Comparison of ENCODE assay signal across 8 cellular contexts in the genomic region with DNA sequence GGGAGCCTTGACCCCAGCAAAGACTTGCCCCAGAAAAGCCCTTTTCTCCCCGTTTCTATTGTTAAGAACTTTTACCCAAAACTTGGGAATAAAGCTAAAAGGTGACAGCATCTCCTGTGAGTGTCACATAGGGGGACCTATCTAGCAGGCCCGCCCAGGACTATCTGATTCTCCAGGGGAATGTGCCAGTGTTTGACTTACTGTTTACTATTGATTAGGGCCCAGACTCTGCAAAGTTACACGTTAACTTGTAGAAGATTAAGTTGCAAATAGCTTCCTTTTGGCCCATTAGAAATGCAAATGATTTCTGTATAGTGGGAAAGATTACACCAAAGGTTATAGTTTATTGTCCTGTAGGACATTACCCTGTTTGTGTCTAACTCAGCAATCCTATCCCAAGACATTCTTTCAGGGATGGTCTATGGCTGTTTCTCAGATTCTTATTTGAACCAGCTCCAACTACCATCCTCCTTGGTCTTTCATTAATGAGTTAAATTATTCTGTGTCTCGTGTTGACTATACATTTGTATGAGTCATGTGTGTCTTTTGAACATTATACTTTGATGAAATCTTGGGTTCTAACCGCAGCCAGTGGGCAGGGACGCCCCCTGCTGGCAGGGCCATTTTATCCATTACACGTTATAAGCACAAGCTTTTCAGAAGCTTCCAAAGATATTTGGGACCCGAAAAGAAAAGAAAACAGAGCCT.
DNase-seq lines count a peak whose midpoint lies in the region; ATAC-seq, FAIRE-seq and TF ChIP-seq lines count a peak whose summit lies in the region.

No MANE protein-coding gene starts in this region.

- H2BK20ac ChIP-seq in IMR-90 (ENCODE audit: low read depth, low read length): no peak overlapping the region

- no peak overlapping the region for H3K18ac ChIP-seq in IMR-90 (ENCODE audit: low read depth, low read length)

- in situ Hi-C loops in IMR-90 (cut with MboI; ENCODE audit: low sequenced_read_pairs) (no loop called here), K562 (cut with MboI) (no loop called here)

- H2BK15ac ChIP-seq in IMR-90 (ENCODE audit: low read depth, low read length): no peak overlapping the region

- H3K79me1 ChIP-seq in IMR-90 (ENCODE audit: low read depth in 1 of 2, low read length in 2 of 2): no peaks in the 10 kb centered on the region

- H3K4me2 ChIP-seq in IMR-90 (ENCODE audit: low read depth, low read length) (no peak overlapping the region), K562 (ENCODE audit: insufficient read depth, low read length) (no peak overlapping the region)

- H2AFZ ChIP-seq in IMR-90 (replicated peaks; ENCODE audit: low read length, poor library complexity) (no peak overlapping the region), K562 (ENCODE audit: low read depth, low read length) (no peak overlapping the region)

- no peaks in the 10 kb centered on the region for H3K9me1 ChIP-seq in IMR-90 (ENCODE audit: insufficient read depth, low read length)
- H3K9me1 ChIP-seq in K562 (ENCODE audit: control insufficient read depth, insufficient read depth, low read length): no peaks in the 10 kb centered on the region

- POLR2A ChIA-PET in IMR-90 (lab: Charles Lee; ENCODE audit: unreplicated experiment) (no interaction called here), K562 (lab: Yijun Ruan, JAX) (interaction anchor here (0.6 to 1.5 kb wide), 4 partner anchors 12 to 604 kb away, joined by 3 to 4 read pairs (median 4); no protein-coding TSS in a partner anchor)

- H3K27me3 ChIP-seq in IMR-90 (ENCODE audit: control insufficient read depth, insufficient read depth, low read length) (no peaks in the 10 kb centered on the region), K562 (ENCODE audit: control insufficient read depth in 2 of 2, insufficient read depth in 2 of 2, low read length in 2 of 2) (peaks cover 0 to 8% of the 10 kb centered on the region in 2 experiments; a peak in 1 of 5 replicates), lung (ENCODE audit: control insufficient read depth, insufficient read depth) (no peaks in the 10 kb centered on the region)

- H4K91ac ChIP-seq in IMR-90 (ENCODE audit: insufficient read depth, low read depth, low read length): no peak overlapping the region

- H3K9ac ChIP-seq in IMR-90 (ENCODE audit: low read depth, low read length) (no peak overlapping the region), K562 (ENCODE audit: insufficient read depth in 1 of 2, low read depth in 2 of 2, low read length in 2 of 2) (no peak overlapping the region)

- TF ChIP-seq CTCF in C4-2B (conservative IDR thresholded peaks at IDR 0.05): peak; percentile 90
- peak; percentile 39 for TF ChIP-seq CTCF in IMR-90 (conservative IDR thresholded peaks at IDR 0.05; ENCODE audit: low read depth, low read length)
- TF ChIP-seq CTCF in K562 (IDR thresholded peaks at IDR 0.05 in 2 of 3, conservative IDR thresholded peaks at IDR 0.05 in 1 of 3; ENCODE audit: insufficient read depth in 2 of 3, low read depth in 1 of 3, low read length in 3 of 3): peak; percentile 69 to 74 (median 73)
- TF ChIP-seq CTCF in lung (IDR thresholded peaks at IDR 0.05; ENCODE audit: control extremely low read depth, extremely low read depth): peak; percentile 48

- TF ChIP-seq RAD21 in IMR-90 (IDR thresholded peaks at IDR 0.05; ENCODE audit: low read length) (peak; percentile 33), K562 (CRISPR knock-in tag; conservative IDR thresholded peaks at IDR 0.05 in 1 of 2, IDR thresholded peaks at IDR 0.05 in 1 of 2) (peak; percentile 32 to 64)

- H3K27ac ChIP-seq in C4-2B: no peak overlapping the region
- no peak overlapping the region for H3K27ac ChIP-seq in IMR-90 (ENCODE audit: insufficient read depth, low read length)
- H3K27ac ChIP-seq in K562 (ENCODE audit: extremely low read depth, low read depth, low read length): no peak overlapping the region
- H3K27ac ChIP-seq in lung (ENCODE audit: low read depth in 1 of 2, low read length in 1 of 2): no peak overlapping the region

- TF ChIP-seq POLR2A in IMR-90 (IDR thresholded peaks at IDR 0.05; ENCODE audit: low read depth, low read length) (no peak), K562 (conservative IDR thresholded peaks at IDR 0.05) (no peak)

- no peak overlapping the region for H2AK5ac ChIP-seq in IMR-90 (ENCODE audit: low read depth, low read length)

- no peak overlapping the region for H2BK5ac ChIP-seq in IMR-90 (ENCODE audit: low read depth, low read length, poor library complexity, severe bottlenecking)

- H3K9me3 ChIP-seq in IMR-90 (ENCODE audit: control insufficient read depth, insufficient read depth, low read length) (peaks cover 9% of the 10 kb centered on the region; the same call in 1 of the 2 replicates), K562 (replicated peaks; ENCODE audit: control insufficient read depth, insufficient read depth, low read depth, low read length) (no peaks in the 10 kb centered on the region), lung (ENCODE audit: control insufficient read depth in 2 of 2, insufficient read depth in 1 of 2, low read length in 1 of 2) (peaks cover 0 to 17% of the 10 kb centered on the region in 2 donors)

- H4K5ac ChIP-seq in IMR-90 (ENCODE audit: low read depth, low read length): no peak overlapping the region

- H3K4ac ChIP-seq in IMR-90 (ENCODE audit: low read depth, low read length): no peak overlapping the region

- H3K4me1 ChIP-seq in IMR-90 (ENCODE audit: control insufficient read depth, insufficient read depth, low read length) (no peaks in the 10 kb centered on the region), K562 (replicated peaks in 1 of 2; ENCODE audit: control insufficient read depth in 2 of 2, insufficient read depth in 2 of 2, low read length in 2 of 2) (no peaks in the 10 kb centered on the region), lung (ENCODE audit: control insufficient read depth in 2 of 2, insufficient read depth in 2 of 2, low read length in 2 of 2) (no peaks in the 10 kb centered on the region)

- no peak for TF ChIP-seq EP300 in K562 (IDR thresholded peaks at IDR 0.05; ENCODE audit: low read length)

- BruUV-seq in IMR-90 (replicated peaks; lab: Mats Ljungman, UMichigan) (no TSS peak), K562 (replicated peaks; lab: Mats Ljungman, UMichigan) (no TSS peak)

- intact Hi-C loops in IMR-90 (cut with micrococcal nuclease): loop anchor here (5.0 kb wide), 2 partner anchors 186 to 766 kb away; no protein-coding TSS in a partner anchor
- intact Hi-C loops in K562 (cut with micrococcal nuclease): loop anchor here (2.0 kb wide), 1 partner anchor 184 kb away; no protein-coding TSS in a partner anchor

- H3K36me3 ChIP-seq in IMR-90 (ENCODE audit: control insufficient read depth, insufficient read depth, low read length): no peaks in the 10 kb centered on the region
- H3K36me3 ChIP-seq in K562 (ENCODE audit: control insufficient read depth, insufficient read depth, low read length): no peaks in the 10 kb centered on the region
- no peaks in the 10 kb centered on the region for H3K36me3 ChIP-seq in lung (ENCODE audit: control insufficient read depth in 2 of 2, insufficient read depth in 2 of 2, low read length in 2 of 2)

- no peak overlapping the region for H3K56ac ChIP-seq in IMR-90 (ENCODE audit: extremely low read depth, insufficient read depth, low read length)

- H4K8ac ChIP-seq in IMR-90 (ENCODE audit: low read depth in 2 of 2, low read length in 2 of 2): no peak overlapping the region

- no peak overlapping the region for H3K23ac ChIP-seq in IMR-90 (ENCODE audit: low read depth, low read length)

- no peak overlapping the region for H2BK120ac ChIP-seq in IMR-90 (ENCODE audit: low read depth, low read length)

- H2AK9ac ChIP-seq in IMR-90 (replicated peaks; ENCODE audit: low read depth, low read length, poor library complexity): no peak overlapping the region

- H3K4me3 ChIP-seq in IMR-90 (ENCODE audit: insufficient read depth, low read depth, low read length) (no peak overlapping the region), K562 (no peak overlapping the region), lung (no peak overlapping the region)

- FAIRE-seq in K562 (lab: Jason Lieb, UNC): peak; percentile 73

- no peak overlapping the region for H3K14ac ChIP-seq in IMR-90 (replicated peaks; ENCODE audit: low read depth, low read length)

- 40% methylated on average over 1 of the region's 8 CpGs; no CpG with 5 or more reads in 1 of the 2 experiments for WGBS in IMR-90 (ENCODE audit: extremely low coverage in 2 of 2, insufficient read length in 1 of 2), 2 experiments
- 0% methylated on average over 8 of the region's 8 CpGs for WGBS in K562 (ENCODE audit: insufficient coverage, low coverage, missing lambda C conversion rate)
- WGBS in lung, 2 donors: 37 to 41% methylated on average over 8 of the region's 8 CpGs

- ATAC-seq in IMR-90 (ENCODE audit: low read depth) (peak; percentile 53), K562 (peak; percentile 63; the same call in 2 of the 3 replicates), lung (ENCODE audit: insufficient read depth, low FRiP score) (no peak), HG03175 (IDR thresholded peaks at IDR 0.05; ENCODE audit: unreplicated experiment) (no peak), GM18519 (IDR thresholded peaks at IDR 0.05; ENCODE audit: low FRiP score, unreplicated experiment) (no peak)

- no peak for DNase-seq in IMR-90
- peak; percentile 36 for DNase-seq in T-helper 9 cell
- DNase-seq in K562 (ENCODE audit: extremely low read depth in 1 of 4, low spot score in 3 of 4): peak; percentile 31 to 58 (median 54)
- DNase-seq in lung (ENCODE audit: low spot score): no peak
- peak; percentile 38 to 58 for DNase-seq in stimulated activated CD8-positive, alpha-beta memory T cell treated with anti-CD3 and anti-CD28 coated beads, Interleukin-7, amount 100 ng/mL, for 4 hours (ENCODE audit: low read depth in 2 of 2)

- no peaks in the 10 kb centered on the region for H4K20me1 ChIP-seq in IMR-90 (ENCODE audit: insufficient read depth, low read length)
- no peaks in the 10 kb centered on the region for H4K20me1 ChIP-seq in K562 (replicated peaks; ENCODE audit: control insufficient read depth, insufficient read depth, low read length)

- CTCF ChIA-PET in IMR-90 (lab: Yijun Ruan, JAX): interaction anchor here (1.8 to 2.6 kb wide), 2 partner anchors 11 to 185 kb away, joined by 8 read pairs; no protein-coding TSS in a partner anchor
- CTCF ChIA-PET in K562 (lab: Yijun Ruan, JAX; ENCODE audit: low intra/inter-chr PET ratio): interaction anchor here (0.6 to 2.4 kb wide), 4 partner anchors 11 to 452 kb away, joined by 3 to 39 read pairs (median 4); no protein-coding TSS in a partner anchor

- dilution Hi-C loops in IMR-90 (cut with HindIII; ENCODE audit: low sequenced_read_pairs, unreplicated experiment): no loop called here

- no peaks in the 10 kb centered on the region for H3K79me2 ChIP-seq in K562 (ENCODE audit: control insufficient read depth, insufficient read depth, low read length)

TF ChIP-seq in IMR-90, 13 proteins besides CTCF, POLR2A, EP300 and RAD21 (continues in another document):
- TF ChIP-seq RFX5 (IDR thresholded peaks at IDR 0.05; ENCODE audit: low read depth, low read length) (no peak), MAZ (IDR thresholded peaks at IDR 0.05; ENCODE audit: borderline replicate concordance, low read depth, low read length) (no peak), CHD1 (IDR thresholded peaks at IDR 0.05; ENCODE audit: low read depth, low read length) (no peak)

Comparison
In these comparisons a context has a peak if more than half of its experiments do, and no peak if none do; other contexts are left out.
1. CTCF ChIP-seq: peak in every context shown above with its lines; median percentile 90 in C4-2B; 73 in K562; 48 in lung; 39 in IMR-90.
2. ATAC-seq: peak in IMR-90 (single experiment) and K562 (single experiment); none in lung (single experiment), HG03175 (single experiment) and GM18519 (single experiment).
3. DNase-seq: peak in T-helper 9 cell (single experiment), K562 (4 of 4) and stimulated activated CD8-positive, alpha-beta memory T cell treated with anti-CD3 and anti-CD28 coated beads, Interleukin-7, amount 100 ng/mL, for 4 hours (2 of 2); none in IMR-90 (single experiment) and lung (single experiment).